8 cellular contexts compared by ENCODE assay signal in genomic region chr17:4365628-4366311, GRCh38. TPM values are rescaled to one million over a fixed set of nuclear protein-coding genes. Genes with fewer than 3 reads are reported as not detected.
DNase-seq lines count a peak whose midpoint lies in the region; ATAC-seq and TF ChIP-seq lines count a peak whose summit lies in the region.

No MANE protein-coding gene starts in this region.

- in situ Hi-C loops in GM13976 (cut with MboI; ENCODE audit: low sequenced_read_pairs, unreplicated experiment), result no loop called here

- no peak overlapping the region for H2AFZ ChIP-seq in SU-DHL-6 (ENCODE audit: low read depth, low read length, severe bottlenecking)

- TF ChIP-seq CTCF in SU-DHL-6 (IDR thresholded peaks at IDR 0.05; ENCODE audit: insufficient read depth, low read length, poor library complexity, severe bottlenecking) (no peak), colonic mucosa (IDR thresholded peaks at IDR 0.05) (no peak), lower leg skin (IDR thresholded peaks at IDR 0.05) (no peak), GM13976 (IDR thresholded peaks at IDR 0.05; ENCODE audit: borderline replicate concordance, control extremely low read depth, extremely low read depth, insufficient read depth, missing control alignments) (no peak)

- H3K36me3 ChIP-seq in SU-DHL-6 (ENCODE audit: low read length) (peaks cover 4% of the 10 kb centered on the region), colonic mucosa (no peaks in the 10 kb centered on the region)

- 0% methylated on average over 8 to 17 of the region's 81 CpGs for WGBS in lower leg skin, 2 donors

- intact Hi-C loops in colonic mucosa (cut with DNase I), result no loop called here
- intact Hi-C loops in lower leg skin (cut with DNase I; ENCODE audit: low total_unique reads), result no loop called here

- peak; percentile 13 for ATAC-seq in HG03066 (IDR thresholded peaks at IDR 0.05; ENCODE audit: low read depth, unreplicated experiment)

- H4K20me1 ChIP-seq in SU-DHL-6 (ENCODE audit: low read depth, low read length), result no peaks in the 10 kb centered on the region

- H3K4me3 ChIP-seq in SU-DHL-6 (ENCODE audit: insufficient read depth, low read length, poor library complexity, severe bottlenecking), result peak overlapping the region; percentile 77
- peak overlapping the region; percentile 100 for H3K4me3 ChIP-seq in colonic mucosa
- peak overlapping the region; percentile 97 for H3K4me3 ChIP-seq in lower leg skin (ENCODE audit: low read depth, poor library complexity, severe bottlenecking)

- peak overlapping the region; percentile 94 for H3K9ac ChIP-seq in SU-DHL-6 (ENCODE audit: low read length)
- peak overlapping the region; percentile 80 to 93 for H3K9ac ChIP-seq in colonic mucosa (ENCODE audit: low read depth in 2 of 2, low read length in 2 of 2)

- H3K9me3 ChIP-seq in SU-DHL-6 (ENCODE audit: insufficient read depth, low read length) (no peaks in the 10 kb centered on the region), colonic mucosa (no peaks in the 10 kb centered on the region)

- peaks cover 51% of the 10 kb centered on the region for H3K79me2 ChIP-seq in SU-DHL-6 (ENCODE audit: insufficient read depth, low read length)

- no peaks in the 10 kb centered on the region for H3K27me3 ChIP-seq in SU-DHL-6 (ENCODE audit: low read length)
- H3K27me3 ChIP-seq in colonic mucosa, result no peaks in the 10 kb centered on the region

- no peaks in the 10 kb centered on the region for H3K9me2 ChIP-seq in SU-DHL-6 (replicated peaks; ENCODE audit: insufficient read depth, low read length)

- peaks cover 3% of the 10 kb centered on the region for H3K4me1 ChIP-seq in colonic mucosa

- DNase-seq in activated CD8-positive, alpha-beta memory T cell treated with anti-CD3 and anti-CD28 coated beads for 4 hours (ENCODE audit: low read depth in 2 of 2), result peak; percentile 6 to 13
- DNase-seq in activated CD8-positive, alpha-beta memory T cell treated with anti-CD3 and anti-CD28 coated beads for 24 hours, result no peak
- DNase-seq in colonic mucosa (peak; percentile 40), lower leg skin (ENCODE audit: low spot score in 2 of 2) (peak in 1 of 2 donors; percentile 90), GM13976 (ENCODE audit: low spot score) (no peak)
- DNase-seq in stimulated activated CD8-positive, alpha-beta memory T cell treated with anti-CD3 and anti-CD28 coated beads, Interleukin-2, amount 100 ng/mL, for 48 hours (ENCODE audit: low read depth in 2 of 2), result peak; percentile 16 to 34

- TF ChIP-seq POLR2A in lower leg skin (IDR thresholded peaks at IDR 0.05), result no peak

- H3K4me2 ChIP-seq in SU-DHL-6 (ENCODE audit: low read depth, low read length, poor library complexity, severe bottlenecking), result peak overlapping the region; percentile 88

- peaks cover 27% of the 10 kb centered on the region for H3F3A ChIP-seq in SU-DHL-6 (ENCODE audit: insufficient read depth)

- peak overlapping the region; percentile 92 for H3K27ac ChIP-seq in SU-DHL-6 (ENCODE audit: low read depth, low read length)
- H3K27ac ChIP-seq in colonic mucosa, result peak overlapping the region; percentile 100

RNA-seq across cellular contexts. Expression of gene UBE2G1, which starts 0.7 kb away (rescaled TPM):
- 10 to 100 TPM; 67.3 to 70.1 TPM for total RNA-seq in colonic mucosa
- total RNA-seq in lower leg skin, result 10 to 100 TPM; 72.3 to 84.3 (median 78.5) TPM

Comparison
In these comparisons a context has a peak if more than half of its experiments do, and no peak if none do; other contexts are left out.
1. DNase-seq: peak in activated CD8-positive, alpha-beta memory T cell treated with anti-CD3 and anti-CD28 coated beads for 4 hours (2 of 2), colonic mucosa (single experiment) and stimulated activated CD8-positive, alpha-beta memory T cell treated with anti-CD3 and anti-CD28 coated beads, Interleukin-2, amount 100 ng/mL, for 48 hours (2 of 2); none in activated CD8-positive, alpha-beta memory T cell treated with anti-CD3 and anti-CD28 coated beads for 24 hours (single experiment) and GM13976 (single experiment).
2. Peak in every context shown above with its lines, with median percentiles within 50 percentile points of each other: H3K4me3 ChIP-seq.